Comparison of ENCODE assay signal across 8 cellular contexts in the genomic region with DNA sequence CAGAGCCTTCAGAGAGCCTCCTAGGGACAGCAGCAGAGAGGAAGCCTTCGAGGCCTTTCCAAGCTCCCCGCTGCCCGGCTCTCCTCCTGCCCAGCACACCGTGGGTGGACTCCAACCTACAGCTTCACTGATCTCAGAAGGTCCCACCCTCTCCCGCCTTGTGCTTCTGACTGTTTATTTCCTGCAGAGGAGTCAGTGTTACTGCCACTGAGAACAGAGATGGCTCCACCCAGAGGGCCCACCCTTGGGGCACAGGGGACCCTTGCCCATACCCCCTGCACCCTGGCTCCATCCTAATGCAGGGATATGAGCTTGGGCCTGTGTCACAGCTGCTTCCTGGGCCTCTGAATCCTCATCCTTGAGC. TPM values are rescaled to one million over a fixed set of nuclear protein-coding genes. Genes with fewer than 3 reads are reported as not detected.
DNase-seq lines count a peak whose midpoint lies in the region; ATAC-seq and TF ChIP-seq lines count a peak whose summit lies in the region.

No MANE protein-coding gene starts in this region.

- peaks cover 42% of the 10 kb centered on the region for H3K4me1 Mint-ChIP-seq in CD8-positive, alpha-beta T cell (ENCODE audit: low read depth)
- H3K4me1 Mint-ChIP-seq in WTC11: peaks cover 61% of the 10 kb centered on the region

- WGBS in prostate gland: 29% methylated on average over 5 of the region's 5 CpGs

- H3K4me3 ChIP-seq in CD8-positive, alpha-beta T cell (ENCODE audit: low read depth, low read length): peak overlapping the region; percentile 17
- H3K4me3 ChIP-seq in prostate gland: no peak overlapping the region

- H3K9me3 Mint-ChIP-seq in CD8-positive, alpha-beta T cell: no peaks in the 10 kb centered on the region
- no peaks in the 10 kb centered on the region for H3K9me3 Mint-ChIP-seq in WTC11

- CTCF ChIA-PET in CD8-positive, alpha-beta T cell (lab: Charles Lee): interaction anchor here (1.2 to 1.4 kb wide), 3 partner anchors 10 to 53 kb away, joined by 3 to 4 read pairs (median 4); no protein-coding TSS in a partner anchor
- CTCF ChIA-PET in WTC11 (lab: Charles Lee): interaction anchor here (1.1 to 3.4 kb wide), 3 partner anchors 14 to 29 kb away, joined by 3 to 9 read pairs (median 5); no protein-coding TSS in a partner anchor

- peak overlapping the region; percentile 86 for H3K27ac ChIP-seq in CD8-positive, alpha-beta T cell (ENCODE audit: low read depth, low read length)
- H3K27ac ChIP-seq in epithelial cell of prostate (peak overlapping the region; percentile 79), prostate gland (peak overlapping the region; percentile 86 to 91)

- H3K27me3 ChIP-seq in CD8-positive, alpha-beta T cell (ENCODE audit: insufficient read depth, low read length): no peaks in the 10 kb centered on the region
- H3K27me3 ChIP-seq in prostate gland (replicated peaks; ENCODE audit: insufficient read depth): no peaks in the 10 kb centered on the region

- intact Hi-C loops in CD8-positive, alpha-beta T cell (cut with DNase I, micrococcal nuclease): loop anchor here (1.0 kb wide), 3 partner anchors 9 to 53 kb away; partner anchors contain the start of gene TOB1 (in 1 of the 2)
- intact Hi-C loops in prostate gland (cut with DNase I): no loop called here

- peaks cover 53% of the 10 kb centered on the region for H3K4me1 ChIP-seq in CD8-positive, alpha-beta T cell (ENCODE audit: insufficient read depth, low read length)
- peaks cover 27% of the 10 kb centered on the region for H3K4me1 ChIP-seq in prostate gland (replicated peaks)

- peak; percentile 29 for TF ChIP-seq POLR2A in prostate gland (IDR thresholded peaks at IDR 0.05)

- no peaks in the 10 kb centered on the region for H3K36me3 ChIP-seq in CD8-positive, alpha-beta T cell (ENCODE audit: insufficient read depth, low read length)
- no peaks in the 10 kb centered on the region for H3K36me3 ChIP-seq in prostate gland

- no peaks in the 10 kb centered on the region for H3K27me3 Mint-ChIP-seq in CD8-positive, alpha-beta T cell (ENCODE audit: low read depth)
- H3K27me3 Mint-ChIP-seq in WTC11 (ENCODE audit: low read depth): no peaks in the 10 kb centered on the region; the same call in 1 of the 2 replicates

- no peaks in the 10 kb centered on the region for H3K9me3 ChIP-seq in CD8-positive, alpha-beta T cell (ENCODE audit: low read length)
- H3K9me3 ChIP-seq in prostate gland: no peaks in the 10 kb centered on the region

- peak in 2 of 7 experiments; percentile 33 to 45 for DNase-seq in CD8-positive, alpha-beta T cell
- DNase-seq in activated CD4-positive, alpha-beta T cell treated with anti-CD3 and anti-CD28 coated beads for 4 hours: peak; percentile 22 to 53
- DNase-seq in epithelial cell of prostate (ENCODE audit: low read depth, low spot score) (no peak), prostate gland (ENCODE audit: low spot score) (no peak), WTC11 (ENCODE audit: low spot score) (no peak), NCI-H510A (lab: John Stamatoyannopoulos, UW) (no peak), DMS 273 treated with DMSO at 0.1 percent for 48 hours (lab: John Stamatoyannopoulos, UW) (no peak), DMS114 treated with DMSO at 0.1 percent for 48 hours (lab: John Stamatoyannopoulos, UW; ENCODE audit: unreplicated experiment) (no peak)

- H3K27ac Mint-ChIP-seq in CD8-positive, alpha-beta T cell: peak overlapping the region; percentile 94
- no peak overlapping the region for H3K27ac Mint-ChIP-seq in WTC11

- no peak for TF ChIP-seq CTCF in CD8-positive, alpha-beta T cell (IDR thresholded peaks at IDR 0.05)
- TF ChIP-seq CTCF in prostate gland (IDR thresholded peaks at IDR 0.05) (no peak), WTC11 (IDR thresholded peaks at IDR 0.05) (no peak)

- POLR2A ChIA-PET in CD8-positive, alpha-beta T cell (lab: Charles Lee): interaction anchor here (0.8 to 16.1 kb wide), 4 partner anchors 13 to 54 kb away, joined by 3 to 196 read pairs (median 8); partner anchors contain the start of gene TOB1
- POLR2A ChIA-PET in WTC11 (lab: Charles Lee): interaction anchor here (0.7 to 3.5 kb wide), 2 partner anchors 14 to 53 kb away, joined by 3 to 21 read pairs; partner anchors contain the start of gene TOB1

- H3K4me3 Mint-ChIP-seq in CD8-positive, alpha-beta T cell: peak overlapping the region; percentile 69
- H3K4me3 Mint-ChIP-seq in WTC11: no peak overlapping the region

- H3K36me3 Mint-ChIP-seq in CD8-positive, alpha-beta T cell: no peaks in the 10 kb centered on the region
- no peaks in the 10 kb centered on the region for H3K36me3 Mint-ChIP-seq in WTC11

- ATAC-seq in CD8-positive, alpha-beta T cell: peak; percentile 22
- ATAC-seq in WTC11: no peak

TF ChIP-seq in WTC11, 78 proteins besides CTCF, POLR2A, EP300 and RAD21:
- TF ChIP-seq SMAD3 (CRISPR knock-in tag; IDR thresholded peaks at IDR 0.05; ENCODE audit: borderline replicate concordance) (no peak), USF2 (CRISPR knock-in tag; IDR thresholded peaks at IDR 0.05) (no peak), FOXJ3 (CRISPR knock-in tag; IDR thresholded peaks at IDR 0.05; ENCODE audit: borderline replicate concordance) (no peak), NR1H2 (CRISPR knock-in tag; IDR thresholded peaks at IDR 0.05) (no peak), TCF7 (CRISPR knock-in tag; IDR thresholded peaks at IDR 0.05; ENCODE audit: low read depth) (no peak), ZBTB43 (CRISPR knock-in tag; IDR thresholded peaks at IDR 0.05) (no peak), ZNF232 (CRISPR knock-in tag; IDR thresholded peaks at IDR 0.05) (no peak), GTF2I (CRISPR knock-in tag; conservative IDR thresholded peaks at IDR 0.05) (no peak), ETV6 (CRISPR knock-in tag; IDR thresholded peaks at IDR 0.05) (no peak), ATF1 (CRISPR knock-in tag; IDR thresholded peaks at IDR 0.05) (no peak)
- TF ChIP-seq, protein P1, sequence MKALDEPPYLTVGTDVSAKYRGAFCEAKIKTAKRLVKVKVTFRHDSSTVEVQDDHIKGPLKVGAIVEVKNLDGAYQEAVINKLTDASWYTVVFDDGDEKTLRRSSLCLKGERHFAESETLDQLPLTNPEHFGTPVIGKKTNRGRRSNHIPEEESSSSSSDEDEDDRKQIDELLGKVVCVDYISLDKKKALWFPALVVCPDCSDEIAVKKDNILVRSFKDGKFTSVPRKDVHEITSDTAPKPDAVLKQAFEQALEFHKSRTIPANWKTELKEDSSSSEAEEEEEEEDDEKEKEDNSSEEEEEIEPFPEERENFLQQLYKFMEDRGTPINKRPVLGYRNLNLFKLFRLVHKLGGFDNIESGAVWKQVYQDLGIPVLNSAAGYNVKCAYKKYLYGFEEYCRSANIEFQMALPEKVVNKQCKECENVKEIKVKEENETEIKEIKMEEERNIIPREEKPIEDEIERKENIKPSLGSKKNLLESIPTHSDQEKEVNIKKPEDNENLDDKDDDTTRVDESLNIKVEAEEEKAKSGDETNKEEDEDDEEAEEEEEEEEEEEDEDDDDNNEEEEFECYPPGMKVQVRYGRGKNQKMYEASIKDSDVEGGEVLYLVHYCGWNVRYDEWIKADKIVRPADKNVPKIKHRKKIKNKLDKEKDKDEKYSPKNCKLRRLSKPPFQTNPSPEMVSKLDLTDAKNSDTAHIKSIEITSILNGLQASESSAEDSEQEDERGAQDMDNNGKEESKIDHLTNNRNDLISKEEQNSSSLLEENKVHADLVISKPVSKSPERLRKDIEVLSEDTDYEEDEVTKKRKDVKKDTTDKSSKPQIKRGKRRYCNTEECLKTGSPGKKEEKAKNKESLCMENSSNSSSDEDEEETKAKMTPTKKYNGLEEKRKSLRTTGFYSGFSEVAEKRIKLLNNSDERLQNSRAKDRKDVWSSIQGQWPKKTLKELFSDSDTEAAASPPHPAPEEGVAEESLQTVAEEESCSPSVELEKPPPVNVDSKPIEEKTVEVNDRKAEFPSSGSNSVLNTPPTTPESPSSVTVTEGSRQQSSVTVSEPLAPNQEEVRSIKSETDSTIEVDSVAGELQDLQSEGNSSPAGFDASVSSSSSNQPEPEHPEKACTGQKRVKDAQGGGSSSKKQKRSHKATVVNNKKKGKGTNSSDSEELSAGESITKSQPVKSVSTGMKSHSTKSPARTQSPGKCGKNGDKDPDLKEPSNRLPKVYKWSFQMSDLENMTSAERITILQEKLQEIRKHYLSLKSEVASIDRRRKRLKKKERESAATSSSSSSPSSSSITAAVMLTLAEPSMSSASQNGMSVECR (CRISPR knock-in tag; IDR thresholded peaks at IDR 0.05; ENCODE audit: borderline replicate concordance): no peak
- TF ChIP-seq, protein P2, sequence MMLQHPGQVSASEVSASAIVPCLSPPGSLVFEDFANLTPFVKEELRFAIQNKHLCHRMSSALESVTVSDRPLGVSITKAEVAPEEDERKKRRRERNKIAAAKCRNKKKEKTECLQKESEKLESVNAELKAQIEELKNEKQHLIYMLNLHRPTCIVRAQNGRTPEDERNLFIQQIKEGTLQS (CRISPR knock-in tag; conservative IDR thresholded peaks at IDR 0.05): no peak
- TF ChIP-seq, protein P3, sequence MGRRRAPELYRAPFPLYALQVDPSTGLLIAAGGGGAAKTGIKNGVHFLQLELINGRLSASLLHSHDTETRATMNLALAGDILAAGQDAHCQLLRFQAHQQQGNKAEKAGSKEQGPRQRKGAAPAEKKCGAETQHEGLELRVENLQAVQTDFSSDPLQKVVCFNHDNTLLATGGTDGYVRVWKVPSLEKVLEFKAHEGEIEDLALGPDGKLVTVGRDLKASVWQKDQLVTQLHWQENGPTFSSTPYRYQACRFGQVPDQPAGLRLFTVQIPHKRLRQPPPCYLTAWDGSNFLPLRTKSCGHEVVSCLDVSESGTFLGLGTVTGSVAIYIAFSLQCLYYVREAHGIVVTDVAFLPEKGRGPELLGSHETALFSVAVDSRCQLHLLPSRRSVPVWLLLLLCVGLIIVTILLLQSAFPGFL (CRISPR knock-in tag; IDR thresholded peaks at IDR 0.05; ENCODE audit: borderline replicate concordance): no peak

RNA-seq across cellular contexts. Expression of gene TOB1, which starts 52.8 kb away (rescaled TPM):
- total RNA-seq in CD8-positive, alpha-beta T cell: 100 to 1,000 TPM; 252 to 277 TPM
- 10 to 100 TPM; 37.1 to 64.7 TPM for total RNA-seq in prostate gland
- total RNA-seq in WTC11 (2021): 33.5 to 37.9 TPM (median 36.0 TPM) in 3 replicates

Comparison
In these comparisons a context has a peak if more than half of its experiments do, and no peak if none do; other contexts are left out.
1. DNase-seq: peak in activated CD4-positive, alpha-beta T cell treated with anti-CD3 and anti-CD28 coated beads for 4 hours (2 of 2); none in epithelial cell of prostate (single experiment), prostate gland (single experiment), WTC11 (single experiment), NCI-H510A (single experiment), DMS 273 treated with DMSO at 0.1 percent for 48 hours (single experiment) and DMS114 treated with DMSO at 0.1 percent for 48 hours (single experiment).
2. Peak in every context shown above with its lines, with median percentiles within 50 percentile points of each other: H3K27ac ChIP-seq.